Comparison of ENCODE assay signal across 26 cellular contexts in the genomic region with DNA sequence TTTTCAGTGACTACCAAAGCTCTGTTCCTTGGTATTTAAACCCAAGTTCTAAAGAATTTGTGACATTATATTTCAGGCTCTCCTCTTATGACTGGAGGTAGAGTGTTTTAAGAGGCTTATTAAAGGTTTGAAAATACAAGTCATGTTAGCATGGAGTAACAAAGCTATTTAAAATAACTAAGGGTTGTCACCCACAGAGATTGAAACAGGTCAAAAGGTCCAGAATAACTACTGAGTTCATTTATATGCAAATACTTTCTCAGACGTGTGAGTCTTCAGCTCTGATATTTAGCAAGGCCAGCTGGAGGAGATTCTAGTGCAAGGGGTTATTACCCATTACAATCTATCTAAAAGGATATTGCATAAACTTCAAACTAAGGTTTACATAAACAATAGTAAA.
"Had no signal": no experiment of that assay in that cellular context is flagged by ENCODE, and none has a peak within 500 bp of the region (broad histone marks: within the 10 kb centered on the region; RNA-seq: fewer than 3 reads in every experiment).

No MANE protein-coding gene starts in this region.

- H3K36me3 ChIP-seq: esophagus squamous epithelium, left lung, pancreas, right lobe of liver, stomach, thyroid gland, vagina had no signal

- H3K4me2 ChIP-seq: smooth muscle cell had no signal

- H3K27me3 ChIP-seq: esophagus squamous epithelium, left lung, pancreas, right lobe of liver, stomach, thyroid gland, vagina had no signal

- H3K27me3 Mint-ChIP-seq: naive thymus-derived CD4-positive, alpha-beta T cell had no signal

- H3K9me3 ChIP-seq: esophagus squamous epithelium, left lung, pancreas, right lobe of liver, stomach, thyroid gland, vagina had no signal

- H3K27ac Mint-ChIP-seq: naive thymus-derived CD4-positive, alpha-beta T cell; nephron; stimulated activated effector memory CD8-positive, alpha-beta T cell treated with anti-CD3 and anti-CD28 coated beads, Interleukin-12 subunit alpha, Interleukin-12 subunit beta, amount 100 ng/mL, for 72 hours had no signal

- H3K4me3 Mint-ChIP-seq: naive thymus-derived CD4-positive, alpha-beta T cell; nephron; stimulated activated effector memory CD8-positive, alpha-beta T cell treated with anti-CD3 and anti-CD28 coated beads, Interleukin-12 subunit alpha, Interleukin-12 subunit beta, amount 100 ng/mL, for 72 hours had no signal

- DNase-seq: dermis blood vessel endothelial cell; effector memory CD4-positive, alpha-beta T cell; erythroblast; esophagus squamous epithelium; foreskin melanocyte; hypothalamus; left cardiac atrium; left lung; mesenchymal stem cell; midbrain; naive thymus-derived CD4-positive, alpha-beta T cell; occipital lobe; pancreas; right lobe of liver; stimulated activated CD4-positive, alpha-beta T cell treated with anti-CD3 and anti-CD28 coated beads, Interleukin-12 subunit alpha, Interleukin-12 subunit beta, amount 100 ng/mL, for 4 hours; stimulated activated CD4-positive, alpha-beta T cell treated with anti-CD3 and anti-CD28 coated beads, Interleukin-1b, Interleukin-23, amount 100 ng/mL, for 48 hours; stimulated activated CD4-positive, alpha-beta T cell treated with anti-CD3 and anti-CD28 coated beads, Interleukin-4, amount 100 ng/mL, for 1 hour; stimulated activated naive CD4-positive, alpha-beta T cell treated with Interleukin-2 at 50 U/mL for 16 hours; stomach; thyroid gland; trophoblast cell had no signal

- H3K27ac ChIP-seq: coronary artery, esophagus squamous epithelium, left lung, pancreas, right lobe of liver, stomach, thyroid gland, vagina had no signal

- H3K9me3 Mint-ChIP-seq: nephron had no signal

- ATAC-seq: left cardiac atrium; left lung; naive thymus-derived CD4-positive, alpha-beta T cell; pancreas; right lobe of liver; stimulated activated effector memory CD8-positive, alpha-beta T cell treated with anti-CD3 and anti-CD28 coated beads, Interleukin-12 subunit alpha, Interleukin-12 subunit beta, amount 100 ng/mL, for 72 hours had no signal

- H3K4me1 ChIP-seq: esophagus squamous epithelium, left lung, pancreas, right lobe of liver, stomach, thyroid gland, vagina had no signal

- H3K36me3 Mint-ChIP-seq: naive thymus-derived CD4-positive, alpha-beta T cell; stimulated activated effector memory CD8-positive, alpha-beta T cell treated with anti-CD3 and anti-CD28 coated beads, Interleukin-12 subunit alpha, Interleukin-12 subunit beta, amount 100 ng/mL, for 72 hours had no signal

- H3K4me3 ChIP-seq: coronary artery, esophagus squamous epithelium, left lung, pancreas, right lobe of liver, smooth muscle cell, stomach, thyroid gland, vagina had no signal

- H3K4me1 Mint-ChIP-seq: naive thymus-derived CD4-positive, alpha-beta T cell; nephron; stimulated activated effector memory CD8-positive, alpha-beta T cell treated with anti-CD3 and anti-CD28 coated beads, Interleukin-12 subunit alpha, Interleukin-12 subunit beta, amount 100 ng/mL, for 72 hours had no signal
